18 cellular contexts compared by ENCODE assay signal in genomic region chr17:15124746-15125145, GRCh38.
"Had no signal": no experiment of that assay in that cellular context is flagged by ENCODE, and none has a peak within 500 bp of the region (broad histone marks: within the 10 kb centered on the region; RNA-seq: fewer than 3 reads in every experiment).

No MANE protein-coding gene starts in this region.

- H3K27me3 ChIP-seq: gastrocnemius medialis, spleen, tibial artery, upper lobe of left lung, uterus had no signal

- DNase-seq: dermis blood vessel endothelial cell; gastrocnemius medialis; heart right ventricle; hypothalamus; kidney glomerular epithelial cell; mesendoderm; naive thymus-derived CD4-positive, alpha-beta T cell; nephron progenitor cell; posterior cingulate gyrus; spleen; stimulated activated CD4-positive, alpha-beta T cell treated with anti-CD3 and anti-CD28 coated beads, Interleukin-15, amount 100 ng/mL, for 24 hours; stimulated activated CD4-positive, alpha-beta T cell treated with anti-CD3 and anti-CD28 coated beads, Interleukin-1b, Interleukin-23, amount 100 ng/mL, for 48 hours; stimulated activated CD4-positive, alpha-beta T cell treated with anti-CD3 and anti-CD28 coated beads, Interleukin-4, amount 100 ng/mL, for 24 hours; tibial artery; upper lobe of left lung; uterus had no signal

- H3K36me3 ChIP-seq: gastrocnemius medialis, heart right ventricle, spleen, tibial artery, upper lobe of left lung, uterus had no signal

- H3K4me3 ChIP-seq: gastrocnemius medialis, heart right ventricle, spleen, tibial artery, upper lobe of left lung, uterus had no signal

- H3K27ac ChIP-seq: gastrocnemius medialis, heart right ventricle, spleen, tibial artery, upper lobe of left lung, uterus had no signal

- ATAC-seq: gastrocnemius medialis; heart right ventricle; naive thymus-derived CD4-positive, alpha-beta T cell; sciatic nerve; stimulated activated memory B cell treated with anti-CD40 and anti-IgM and Interleukin-4, amounts not matched to agents 10 μg/mL and 1 μg/mL and 100 μg/mL, for 72 hours had no signal

- H3K4me1 ChIP-seq: gastrocnemius medialis, heart right ventricle, spleen, tibial artery, upper lobe of left lung, uterus had no signal

- H3K9me3 ChIP-seq: gastrocnemius medialis, heart right ventricle, spleen, tibial artery, upper lobe of left lung, uterus had no signal
